1 cellular context compared by ENCODE assay signal in the genomic region with DNA sequence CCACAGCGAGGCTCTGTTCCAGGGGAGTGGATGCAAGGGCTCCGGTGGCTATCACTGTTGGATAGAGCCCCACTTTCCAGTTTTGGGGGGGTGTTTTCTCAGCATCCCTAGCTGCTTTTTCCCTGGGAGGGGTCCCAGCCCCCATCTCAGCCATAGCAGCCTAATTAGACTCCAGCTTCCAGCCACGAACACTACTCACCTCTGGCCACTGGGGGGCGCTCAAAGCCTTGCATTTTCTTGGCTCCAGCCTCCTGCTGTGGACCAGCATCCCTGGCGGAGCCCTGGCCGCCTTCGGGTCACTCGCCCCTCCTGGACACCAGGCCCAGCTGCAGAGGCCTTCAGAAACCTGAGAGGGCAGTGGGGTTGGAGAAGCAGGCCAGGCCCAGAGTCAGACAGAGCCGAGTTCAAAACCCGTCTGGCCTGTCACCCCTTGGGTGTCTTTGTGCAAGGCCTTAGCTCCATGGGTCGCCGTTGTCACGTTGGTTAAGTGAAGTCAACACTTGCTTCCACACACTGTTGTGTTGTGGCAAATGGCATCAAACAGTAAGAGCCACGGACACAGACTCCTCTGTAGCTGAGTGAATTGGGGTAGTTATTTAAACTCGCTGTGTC.
TF ChIP-seq lines count a peak whose summit lies in the region.

No MANE protein-coding gene starts in this region.

TF ChIP-seq in GM23338, 12 proteins besides CTCF, POLR2A, EP300 and RAD21 (continued from another document):
- TF ChIP-seq, protein P1, sequence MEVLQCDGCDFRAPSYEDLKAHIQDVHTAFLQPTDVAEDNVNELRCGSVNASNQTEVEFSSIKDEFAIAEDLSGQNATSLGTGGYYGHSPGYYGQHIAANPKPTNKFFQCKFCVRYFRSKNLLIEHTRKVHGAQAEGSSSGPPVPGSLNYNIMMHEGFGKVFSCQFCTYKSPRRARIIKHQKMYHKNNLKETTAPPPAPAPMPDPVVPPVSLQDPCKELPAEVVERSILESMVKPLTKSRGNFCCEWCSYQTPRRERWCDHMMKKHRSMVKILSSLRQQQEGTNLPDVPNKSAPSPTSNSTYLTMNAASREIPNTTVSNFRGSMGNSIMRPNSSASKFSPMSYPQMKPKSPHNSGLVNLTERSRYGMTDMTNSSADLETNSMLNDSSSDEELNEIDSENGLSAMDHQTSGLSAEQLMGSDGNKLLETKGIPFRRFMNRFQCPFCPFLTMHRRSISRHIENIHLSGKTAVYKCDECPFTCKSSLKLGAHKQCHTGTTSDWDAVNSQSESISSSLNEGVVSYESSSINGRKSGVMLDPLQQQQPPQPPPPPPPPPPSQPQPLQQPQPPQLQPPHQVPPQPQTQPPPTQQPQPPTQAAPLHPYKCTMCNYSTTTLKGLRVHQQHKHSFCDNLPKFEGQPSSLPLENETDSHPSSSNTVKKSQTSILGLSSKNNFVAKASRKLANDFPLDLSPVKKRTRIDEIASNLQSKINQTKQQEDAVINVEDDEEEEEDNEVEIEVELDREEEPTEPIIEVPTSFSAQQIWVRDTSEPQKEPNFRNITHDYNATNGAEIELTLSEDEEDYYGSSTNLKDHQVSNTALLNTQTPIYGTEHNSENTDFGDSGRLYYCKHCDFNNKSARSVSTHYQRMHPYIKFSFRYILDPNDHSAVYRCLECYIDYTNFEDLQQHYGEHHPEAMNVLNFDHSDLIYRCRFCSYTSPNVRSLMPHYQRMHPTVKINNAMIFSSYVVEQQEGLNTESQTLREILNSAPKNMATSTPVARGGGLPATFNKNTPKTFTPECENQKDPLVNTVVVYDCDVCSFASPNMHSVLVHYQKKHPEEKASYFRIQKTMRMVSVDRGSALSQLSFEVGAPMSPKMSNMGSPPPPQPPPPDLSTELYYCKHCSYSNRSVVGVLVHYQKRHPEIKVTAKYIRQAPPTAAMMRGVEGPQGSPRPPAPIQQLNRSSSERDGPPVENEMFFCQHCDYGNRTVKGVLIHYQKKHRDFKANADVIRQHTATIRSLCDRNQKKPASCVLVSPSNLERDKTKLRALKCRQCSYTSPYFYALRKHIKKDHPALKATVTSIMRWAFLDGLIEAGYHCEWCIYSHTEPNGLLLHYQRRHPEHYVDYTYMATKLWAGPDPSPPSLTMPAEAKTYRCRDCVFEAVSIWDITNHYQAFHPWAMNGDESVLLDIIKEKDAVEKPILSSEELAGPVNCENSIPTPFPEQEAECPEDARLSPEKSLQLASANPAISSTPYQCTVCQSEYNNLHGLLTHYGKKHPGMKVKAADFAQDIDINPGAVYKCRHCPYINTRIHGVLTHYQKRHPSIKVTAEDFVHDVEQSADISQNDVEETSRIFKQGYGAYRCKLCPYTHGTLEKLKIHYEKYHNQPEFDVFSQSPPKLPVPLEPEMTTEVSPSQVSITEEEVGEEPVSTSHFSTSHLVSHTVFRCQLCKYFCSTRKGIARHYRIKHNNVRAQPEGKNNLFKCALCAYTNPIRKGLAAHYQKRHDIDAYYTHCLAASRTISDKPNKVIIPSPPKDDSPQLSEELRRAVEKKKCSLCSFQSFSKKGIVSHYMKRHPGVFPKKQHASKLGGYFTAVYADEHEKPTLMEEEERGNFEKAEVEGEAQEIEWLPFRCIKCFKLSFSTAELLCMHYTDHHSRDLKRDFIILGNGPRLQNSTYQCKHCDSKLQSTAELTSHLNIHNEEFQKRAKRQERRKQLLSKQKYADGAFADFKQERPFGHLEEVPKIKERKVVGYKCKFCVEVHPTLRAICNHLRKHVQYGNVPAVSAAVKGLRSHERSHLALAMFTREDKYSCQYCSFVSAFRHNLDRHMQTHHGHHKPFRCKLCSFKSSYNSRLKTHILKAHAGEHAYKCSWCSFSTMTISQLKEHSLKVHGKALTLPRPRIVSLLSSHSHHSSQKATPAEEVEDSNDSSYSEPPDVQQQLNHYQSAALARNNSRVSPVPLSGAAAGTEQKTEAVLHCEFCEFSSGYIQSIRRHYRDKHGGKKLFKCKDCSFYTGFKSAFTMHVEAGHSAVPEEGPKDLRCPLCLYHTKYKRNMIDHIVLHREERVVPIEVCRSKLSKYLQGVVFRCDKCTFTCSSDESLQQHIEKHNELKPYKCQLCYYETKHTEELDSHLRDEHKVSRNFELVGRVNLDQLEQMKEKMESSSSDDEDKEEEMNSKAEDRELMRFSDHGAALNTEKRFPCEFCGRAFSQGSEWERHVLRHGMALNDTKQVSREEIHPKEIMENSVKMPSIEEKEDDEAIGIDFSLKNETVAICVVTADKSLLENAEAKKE (CRISPR knock-in tag; IDR thresholded peaks at IDR 0.05) = no peak
- no peak for TF ChIP-seq NANOG (IDR thresholded peaks at IDR 0.05; ENCODE audit: borderline replicate concordance)
